In the genomic region with DNA sequence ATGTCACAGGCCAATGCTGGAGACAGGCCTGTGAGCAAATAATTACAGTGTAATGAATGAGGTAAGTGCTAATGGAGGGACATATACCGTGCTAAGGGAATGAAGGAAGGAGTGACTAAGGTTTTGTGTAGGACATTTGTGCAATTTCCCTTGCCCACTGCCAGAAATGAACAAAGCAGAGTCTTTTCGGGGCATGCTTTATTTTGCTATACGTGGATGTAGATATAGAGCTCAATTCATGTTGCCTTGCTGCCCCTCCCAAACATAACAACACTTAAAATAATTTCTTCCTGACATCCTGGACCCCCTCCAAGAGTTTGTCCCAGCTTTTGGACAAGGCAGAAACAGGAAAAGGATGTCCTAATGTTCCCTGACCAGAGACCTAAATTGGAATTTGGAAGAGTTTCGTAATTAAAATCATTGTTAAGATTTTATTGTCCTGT, we compare ENCODE assay signal across 13 cellular contexts. TPM values are rescaled to one million over a fixed set of nuclear protein-coding genes. Genes with fewer than 3 reads are reported as not detected.
DNase-seq lines count a peak whose midpoint lies in the region; ATAC-seq and TF ChIP-seq lines count a peak whose summit lies in the region.
"Had no signal": no experiment of that assay in that cellular context is flagged by ENCODE, and none has a peak within 500 bp of the region (broad histone marks: within the 10 kb centered on the region; RNA-seq: fewer than 3 reads in every experiment).

No MANE protein-coding gene starts in this region.

- no peak for TF ChIP-seq EP300 in gastroesophageal sphincter (IDR thresholded peaks at IDR 0.05)

- H3K4me3 ChIP-seq in gastroesophageal sphincter (no peak overlapping the region), gastrocnemius medialis (no peak overlapping the region)

- TF ChIP-seq POLR2A in gastroesophageal sphincter (IDR thresholded peaks at IDR 0.05) (no peak), gastrocnemius medialis (IDR thresholded peaks at IDR 0.05) (no peak)

- H3K27ac ChIP-seq in gastroesophageal sphincter (peak overlapping the region; percentile 29 to 73 (median 72)), gastrocnemius medialis (peak overlapping the region; percentile 71 to 79 (median 76))

- 29 to 68% methylated on average over 1 to 4 of the region's 4 CpGs for WGBS in gastroesophageal sphincter (ENCODE audit: low coverage in 1 of 2), 2 donors

- DNase-seq in GM04504 (ENCODE audit: low read depth) = peak; percentile 31
- DNase-seq in amniotic epithelial cell (ENCODE audit: low read depth) = peak; percentile 55
- no peak for DNase-seq in gastrocnemius medialis
- DNase-seq in progenitor cell of endocrine pancreas (ENCODE audit: low spot score, unreplicated experiment) = no peak
- DNase-seq in SKM-1 treated with dmso at 0.1 percent for 144 hours (lab: John Stamatoyannopoulos, UW; ENCODE audit: unreplicated experiment) = no peak
- no peak for DNase-seq in DMS 273 treated with DMSO at 0.1 percent for 48 hours (lab: John Stamatoyannopoulos, UW)
- DNase-seq in ACHN = no peak
- DNase-seq: activated CD4-positive, alpha-beta memory T cell treated with anti-CD3 and anti-CD28 coated beads for 36 hours; NCI-H1436 had no signal

- ATAC-seq in gastroesophageal sphincter (peak; percentile 59), gastrocnemius medialis (peak; percentile 32 to 38)
- ATAC-seq: HCT116, Panc1 had no signal

- H3K36me3 ChIP-seq in gastroesophageal sphincter = no peaks in the 10 kb centered on the region
- H3K36me3 ChIP-seq in gastrocnemius medialis = no peaks in the 10 kb centered on the region

- no peaks in the 10 kb centered on the region for H3K27me3 Mint-ChIP-seq in progenitor cell of endocrine pancreas
- H3K27me3 Mint-ChIP-seq: activated CD4-positive, alpha-beta memory T cell treated with anti-CD3 and anti-CD28 coated beads for 36 hours; brain had no signal

- H3K9me3 ChIP-seq in gastroesophageal sphincter (no peaks in the 10 kb centered on the region), gastrocnemius medialis (no peaks in the 10 kb centered on the region)

- intact Hi-C loops in gastrocnemius medialis (cut with DNase I; ENCODE audit: low total_unique reads) = loop anchor here (5.0 kb wide), 2 partner anchors 45 to 60 kb away; no protein-coding TSS in a partner anchor

- H3K27me3 ChIP-seq in gastroesophageal sphincter = no peaks in the 10 kb centered on the region
- H3K27me3 ChIP-seq in gastrocnemius medialis = no peaks in the 10 kb centered on the region

- H3K27ac Mint-ChIP-seq in progenitor cell of endocrine pancreas = no peak overlapping the region
- H3K27ac Mint-ChIP-seq: activated CD4-positive, alpha-beta memory T cell treated with anti-CD3 and anti-CD28 coated beads for 36 hours had no signal

- H3K4me1 ChIP-seq in gastroesophageal sphincter (peaks cover 11 to 57% (median 34%) of the 10 kb centered on the region in 3 donors), gastrocnemius medialis (peaks cover 51 to 59% of the 10 kb centered on the region in 2 donors)

- in situ Hi-C loops in gastrocnemius medialis (cut with MboI; ENCODE audit: low sequenced_read_pairs in 4 of 4) = no loop called here
- in situ Hi-C loops in ACHN (cut with HindIII; ENCODE audit: low pct_ligation_motif_present, low pct_unique_long_range_greater_than_20kb, low sequenced_read_pairs) = no loop called here

- H3K4me3 Mint-ChIP-seq in progenitor cell of endocrine pancreas (ENCODE audit: low read depth) = no peak overlapping the region
- H3K4me3 Mint-ChIP-seq: activated CD4-positive, alpha-beta memory T cell treated with anti-CD3 and anti-CD28 coated beads for 36 hours; brain had no signal

- H3K4me1 Mint-ChIP-seq in progenitor cell of endocrine pancreas (ENCODE audit: low read depth) = peaks cover 6% of the 10 kb centered on the region

- H3K36me3 Mint-ChIP-seq in progenitor cell of endocrine pancreas (ENCODE audit: insufficient read depth) = no peaks in the 10 kb centered on the region
- H3K36me3 Mint-ChIP-seq: activated CD4-positive, alpha-beta memory T cell treated with anti-CD3 and anti-CD28 coated beads for 36 hours; brain had no signal

- no peak for TF ChIP-seq CTCF in gastroesophageal sphincter (IDR thresholded peaks at IDR 0.05)
- no peak for TF ChIP-seq CTCF in gastrocnemius medialis (IDR thresholded peaks at IDR 0.05 in 4 of 5, conservative IDR thresholded peaks at IDR 0.05 in 1 of 5)
- no peak for TF ChIP-seq CTCF in progenitor cell of endocrine pancreas (IDR thresholded peaks at IDR 0.05; ENCODE audit: unreplicated experiment)

- H3K9me3 Mint-ChIP-seq in progenitor cell of endocrine pancreas (ENCODE audit: low read depth) = no peaks in the 10 kb centered on the region
- H3K9me3 Mint-ChIP-seq: activated CD4-positive, alpha-beta memory T cell treated with anti-CD3 and anti-CD28 coated beads for 36 hours; brain had no signal

RNA-seq across cellular contexts. Expression of a gene that starts 23.7 kb away (rescaled TPM):
- 1 to 10 TPM in 2 of 4 donors, under 1 TPM in 2; 0.19 to 2.3 (median 1.4) TPM for total RNA-seq in gastroesophageal sphincter
- under 1 TPM in 3 of 4 donors, not detected in 1; 0.07 to 0.31 (median 0.09) TPM for total RNA-seq in gastrocnemius medialis
- total RNA-seq in progenitor cell of endocrine pancreas = not detected in 2 replicates

Comparison
In these comparisons a context has a peak if more than half of its experiments do, and no peak if none do; other contexts are left out.
1. DNase-seq: peak in GM04504 (single experiment) and amniotic epithelial cell (single experiment); none in gastrocnemius medialis (0 of 2), progenitor cell of endocrine pancreas (single experiment), SKM-1 treated with dmso at 0.1 percent for 144 hours (single experiment), DMS 273 treated with DMSO at 0.1 percent for 48 hours (single experiment) and ACHN (single experiment).